8 cellular contexts compared by ENCODE assay signal in the genomic region with DNA sequence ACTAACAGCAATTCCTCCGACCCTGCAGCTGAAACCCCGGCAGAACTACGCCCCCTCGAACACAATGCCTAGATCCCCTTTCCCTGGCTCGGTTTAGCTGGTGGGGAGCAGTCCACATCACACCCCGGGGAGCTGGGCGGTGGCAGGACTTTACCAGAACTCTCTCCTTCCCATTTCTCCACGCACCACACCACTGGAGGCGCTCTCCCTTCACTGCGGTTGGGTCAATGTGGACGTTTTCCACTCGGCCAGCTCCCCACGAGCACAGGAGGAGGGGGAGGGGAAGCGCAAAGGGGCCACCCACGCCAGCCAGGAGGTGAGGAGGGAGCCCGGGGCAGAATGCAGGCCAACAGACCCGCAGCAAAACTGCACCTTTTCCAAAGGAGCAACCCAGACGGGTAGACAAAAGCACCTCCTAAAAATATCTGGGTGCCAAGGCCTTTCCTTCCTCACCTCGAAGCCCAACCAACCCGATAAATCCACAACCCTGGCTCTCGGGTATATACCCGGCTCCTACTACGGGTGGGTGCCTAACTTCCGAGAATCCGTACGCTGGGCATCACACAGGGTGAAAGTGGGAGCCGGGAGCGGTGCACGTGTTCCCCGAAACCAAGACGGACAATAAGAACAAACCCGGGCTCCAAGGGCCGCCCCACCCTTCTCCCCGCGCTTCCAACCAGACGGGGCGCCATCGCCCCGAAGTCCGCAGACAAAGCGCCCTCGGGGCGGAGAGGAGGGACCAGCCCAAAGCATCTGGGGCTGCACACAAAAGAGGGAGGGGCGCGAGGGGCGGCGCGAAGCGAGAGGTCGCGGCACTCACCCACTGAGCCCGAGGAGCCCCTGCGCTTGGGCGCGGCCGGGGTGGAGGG. TPM values are rescaled to one million over a fixed set of nuclear protein-coding genes. Genes with fewer than 3 reads are reported as not detected.
A peak's percentile ranks its signal among the peaks of the same experiment; 100 is the strongest.
DNase-seq lines count a peak whose midpoint lies in the region; ATAC-seq and TF ChIP-seq lines count a peak whose summit lies in the region.

No MANE protein-coding gene starts in this region.

- H3K4me3 ChIP-seq in smooth muscle cell, result peak overlapping the region; percentile 94

- peaks cover 79% of the 10 kb centered on the region for H3K79me2 ChIP-seq in smooth muscle cell (ENCODE audit: low read depth)

- no peaks in the 10 kb centered on the region for H3K27me3 ChIP-seq in smooth muscle cell (ENCODE audit: low read depth)

- H3K36me3 Mint-ChIP-seq in WTC11, result no peaks in the 10 kb centered on the region
- H3K36me3 Mint-ChIP-seq in central memory CD8-positive, alpha-beta T cell (ENCODE audit: insufficient read depth), result peaks cover 12% of the 10 kb centered on the region

- H3K4me2 ChIP-seq in smooth muscle cell, result peak overlapping the region; percentile 87

- H4K20me1 ChIP-seq in smooth muscle cell (ENCODE audit: low read depth), result peaks cover 53% of the 10 kb centered on the region

- WGBS in smooth muscle cell (ENCODE audit: low lambda C conversion rate), result under 1% methylated on average over 51 of the region's 56 CpGs

- H3K9ac ChIP-seq in smooth muscle cell (ENCODE audit: low read depth), result peak overlapping the region; percentile 91

- peaks cover 41% of the 10 kb centered on the region for H3K4me1 ChIP-seq in smooth muscle cell (ENCODE audit: low read depth)

- H3K9me3 Mint-ChIP-seq in WTC11, result no peaks in the 10 kb centered on the region
- no peaks in the 10 kb centered on the region for H3K9me3 Mint-ChIP-seq in central memory CD8-positive, alpha-beta T cell

- CTCF ChIA-PET in WTC11 (lab: Charles Lee), result interaction anchor here (0.5 to 4.3 kb wide), 13 partner anchors 8 to 210 kb away, joined by 3 to 25 read pairs (median 5); no protein-coding TSS in a partner anchor

- H3K4me3 Mint-ChIP-seq in WTC11, result peak overlapping the region; percentile 91
- peak overlapping the region; percentile 93 for H3K4me3 Mint-ChIP-seq in central memory CD8-positive, alpha-beta T cell

- no peak overlapping the region for H2AFZ ChIP-seq in smooth muscle cell (ENCODE audit: low read depth)

- H3K9me3 ChIP-seq in smooth muscle cell (replicated peaks; ENCODE audit: low read depth), result no peaks in the 10 kb centered on the region

- ATAC-seq in HG02798 (IDR thresholded peaks at IDR 0.05; ENCODE audit: poor library complexity, unreplicated experiment), result peak; percentile 12
- ATAC-seq in WTC11, result peak; percentile 23
- ATAC-seq in central memory CD8-positive, alpha-beta T cell (replicated peaks; ENCODE audit: extremely low read depth, poor library complexity, severe bottlenecking), result peak; percentile 6
- no peak for ATAC-seq in GM19351 (IDR thresholded peaks at IDR 0.05; ENCODE audit: unreplicated experiment)

- H3K36me3 ChIP-seq in smooth muscle cell (ENCODE audit: low read depth), result no peaks in the 10 kb centered on the region

- TF ChIP-seq CTCF in WTC11 (IDR thresholded peaks at IDR 0.05) (no peak), smooth muscle cell (IDR thresholded peaks at IDR 0.05; ENCODE audit: borderline replicate concordance, insufficient read depth, poor library complexity, severe bottlenecking) (peak; percentile 43)

- peaks cover 13% of the 10 kb centered on the region for H3F3A ChIP-seq in smooth muscle cell (ENCODE audit: low read depth)

- H3K27ac Mint-ChIP-seq in WTC11, result peak overlapping the region; percentile 97
- peak overlapping the region; percentile 95 for H3K27ac Mint-ChIP-seq in central memory CD8-positive, alpha-beta T cell (ENCODE audit: low read depth)

- H3K4me1 Mint-ChIP-seq in WTC11, result peaks cover 44% of the 10 kb centered on the region
- peaks cover 70% of the 10 kb centered on the region for H3K4me1 Mint-ChIP-seq in central memory CD8-positive, alpha-beta T cell

- DNase-seq in Daoy (ENCODE audit: low read depth), result peak; percentile 78
- DNase-seq in NCI-H226, result peak; percentile 78
- DNase-seq in WTC11 (ENCODE audit: low spot score), result peak; percentile 83
- DNase-seq in central memory CD8-positive, alpha-beta T cell (ENCODE audit: low spot score in 2 of 2), result peak; percentile 24 to 27
- DNase-seq in iris pigment epithelial cell (ENCODE audit: low read depth), result peak; percentile 79
- peak; percentile 53 for DNase-seq in smooth muscle cell (lab: John Stamatoyannopoulos, UW; ENCODE audit: unreplicated experiment)

- no peaks in the 10 kb centered on the region for H3K27me3 Mint-ChIP-seq in WTC11 (ENCODE audit: low read depth)
- no peaks in the 10 kb centered on the region for H3K27me3 Mint-ChIP-seq in central memory CD8-positive, alpha-beta T cell

- peak overlapping the region; percentile 99 for H3K27ac ChIP-seq in smooth muscle cell (ENCODE audit: low read depth)

- POLR2A ChIA-PET in WTC11 (lab: Charles Lee), result interaction anchor here (0.5 to 1.9 kb wide), 10 partner anchors 23 to 331 kb away, joined by 3 to 10 read pairs (median 5); no protein-coding TSS in a partner anchor

TF ChIP-seq in WTC11, 78 proteins besides CTCF, POLR2A, EP300 and RAD21:
- TF ChIP-seq TEAD1 (CRISPR knock-in tag; IDR thresholded peaks at IDR 0.05) (no peak), TP53 (CRISPR knock-in tag; IDR thresholded peaks at IDR 0.05) (no peak; the same call in 1 of the 2 replicates), HMGA2 (CRISPR knock-in tag; IDR thresholded peaks at IDR 0.05) (no peak), GABPB1 (CRISPR knock-in tag; IDR thresholded peaks at IDR 0.05) (peak; percentile 46; the same call in 1 of the 2 replicates), NFE2L1 (CRISPR knock-in tag; IDR thresholded peaks at IDR 0.05) (0 out of 2 replicates have a peak, but pooled peaks have one; percentile 35), SP1 (CRISPR knock-in tag; conservative IDR thresholded peaks at IDR 0.05) (peak; percentile 21; the same call in 1 of the 2 replicates), CREM (CRISPR knock-in tag; IDR thresholded peaks at IDR 0.05) (no peak), EMX1 (CRISPR knock-in tag; IDR thresholded peaks at IDR 0.05) (no peak), FOXK1 (CRISPR knock-in tag; IDR thresholded peaks at IDR 0.05) (peak; percentile 39), MYBL2 (CRISPR knock-in tag; IDR thresholded peaks at IDR 0.05) (0 out of 2 replicates have a peak, but pooled peaks have one; percentile 63), ZNF232 (CRISPR knock-in tag; IDR thresholded peaks at IDR 0.05) (no peak), ETV6 (CRISPR knock-in tag; IDR thresholded peaks at IDR 0.05) (peak; percentile 62; the same call in 1 of the 2 replicates)
- TF ChIP-seq, protein P1, sequence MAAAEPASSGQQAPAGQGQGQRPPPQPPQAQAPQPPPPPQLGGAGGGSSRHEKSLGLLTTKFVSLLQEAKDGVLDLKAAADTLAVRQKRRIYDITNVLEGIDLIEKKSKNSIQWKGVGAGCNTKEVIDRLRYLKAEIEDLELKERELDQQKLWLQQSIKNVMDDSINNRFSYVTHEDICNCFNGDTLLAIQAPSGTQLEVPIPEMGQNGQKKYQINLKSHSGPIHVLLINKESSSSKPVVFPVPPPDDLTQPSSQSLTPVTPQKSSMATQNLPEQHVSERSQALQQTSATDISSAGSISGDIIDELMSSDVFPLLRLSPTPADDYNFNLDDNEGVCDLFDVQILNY (CRISPR knock-in tag; IDR thresholded peaks at IDR 0.05), result no peak
- TF ChIP-seq, protein P2, sequence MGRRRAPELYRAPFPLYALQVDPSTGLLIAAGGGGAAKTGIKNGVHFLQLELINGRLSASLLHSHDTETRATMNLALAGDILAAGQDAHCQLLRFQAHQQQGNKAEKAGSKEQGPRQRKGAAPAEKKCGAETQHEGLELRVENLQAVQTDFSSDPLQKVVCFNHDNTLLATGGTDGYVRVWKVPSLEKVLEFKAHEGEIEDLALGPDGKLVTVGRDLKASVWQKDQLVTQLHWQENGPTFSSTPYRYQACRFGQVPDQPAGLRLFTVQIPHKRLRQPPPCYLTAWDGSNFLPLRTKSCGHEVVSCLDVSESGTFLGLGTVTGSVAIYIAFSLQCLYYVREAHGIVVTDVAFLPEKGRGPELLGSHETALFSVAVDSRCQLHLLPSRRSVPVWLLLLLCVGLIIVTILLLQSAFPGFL (CRISPR knock-in tag; IDR thresholded peaks at IDR 0.05; ENCODE audit: borderline replicate concordance), result no peak

RNA-seq across cellular contexts. Expression of a gene that starts 1.1 kb away (rescaled TPM):
- total RNA-seq in Daoy (2014; rRNA removed; shearing (Covaris generic)), result 137 TPM in 2 replicates
- 175 to 202 TPM (median 178 TPM) in 3 replicates for total RNA-seq in WTC11 (2021)
- total RNA-seq in smooth muscle cell, result 246 and 295 TPM in 2 replicates
- polyA plus RNA-seq in smooth muscle cell, result 335 and 371 TPM in 2 replicates

Comparison
In these comparisons a context has a peak if more than half of its experiments do, and no peak if none do; other contexts are left out.
1. DNase-seq: peak in every context shown above with its lines; median percentile 83 in WTC11; 79 in iris pigment epithelial cell; 78 in Daoy; 78 in NCI-H226; 53 in smooth muscle cell; 26 in central memory CD8-positive, alpha-beta T cell.